1 cellular context compared by ENCODE assay signal in the genomic region with DNA sequence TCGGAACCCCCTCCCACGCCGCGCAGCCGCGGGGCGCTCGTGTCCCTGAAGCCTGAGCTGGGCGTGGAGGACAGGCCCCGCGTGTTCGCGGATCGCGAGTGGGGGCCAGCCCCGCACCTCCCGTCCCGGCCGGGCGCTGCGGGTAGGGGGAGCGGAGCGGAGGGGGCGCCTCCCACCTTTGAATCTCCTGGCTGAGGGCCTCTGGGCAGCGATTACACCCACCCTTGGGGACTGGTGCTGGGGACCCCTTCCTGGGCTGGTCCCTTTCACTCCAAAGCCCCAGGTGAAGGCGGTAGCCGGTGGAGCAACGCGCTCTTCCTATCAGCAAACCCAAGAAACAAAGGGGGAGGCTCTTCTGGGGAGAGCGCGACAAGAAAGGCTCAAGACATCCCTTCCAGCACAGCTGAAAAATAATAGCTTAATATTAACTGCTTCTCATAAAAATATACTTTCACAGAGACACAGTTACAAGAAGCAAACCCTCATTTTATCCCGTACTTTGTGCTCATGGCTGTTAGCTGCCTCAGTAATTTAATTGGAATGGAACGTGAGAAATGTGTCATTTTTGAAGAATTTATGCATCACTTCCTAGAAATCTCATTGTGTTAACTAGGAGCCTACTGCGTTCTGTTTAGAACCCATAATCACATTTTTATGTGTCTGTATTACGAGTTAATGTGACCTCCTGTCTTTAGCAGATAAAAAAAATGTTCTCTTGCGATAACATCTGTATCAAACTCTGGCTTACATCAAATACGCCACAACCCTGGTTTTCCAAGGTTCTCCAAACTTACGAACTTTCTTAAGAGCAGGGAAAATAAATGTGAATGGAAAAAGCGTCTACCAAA.
TF ChIP-seq lines count a peak whose summit lies in the region.

No MANE protein-coding gene starts in this region.

TF ChIP-seq in SK-N-SH, 30 proteins besides CTCF, POLR2A, EP300 and RAD21 (continued from another document):
- no peak for TF ChIP-seq TEAD4 (IDR thresholded peaks at IDR 0.05; ENCODE audit: borderline replicate concordance, insufficient read depth)
- TF ChIP-seq RFX5 (IDR thresholded peaks at IDR 0.05; ENCODE audit: low read length) = no peak
- no peak for TF ChIP-seq NFIC (IDR thresholded peaks at IDR 0.05; ENCODE audit: borderline replicate concordance)
- no peak for TF ChIP-seq ELF1 (IDR thresholded peaks at IDR 0.05)
- TF ChIP-seq GATA2 (CRISPR knock-in tag; IDR thresholded peaks at IDR 0.05) = peak; percentile 45; the same call in 1 of the 2 replicates
- TF ChIP-seq FOSL2 (IDR thresholded peaks at IDR 0.05; ENCODE audit: borderline replicate concordance, low read depth) = peak; percentile 31; the same call in 1 of the 2 replicates
- no peak for TF ChIP-seq SIN3A (IDR thresholded peaks at IDR 0.05; ENCODE audit: borderline replicate concordance, low read depth, low read length)
- TF ChIP-seq POLR2AphosphoS5 (IDR thresholded peaks at IDR 0.05; ENCODE audit: low read depth, low read length) = no peak
- no peak for TF ChIP-seq MEF2A (IDR thresholded peaks at IDR 0.05; ENCODE audit: borderline replicate concordance, low read depth)
- no peak for TF ChIP-seq YY1 (IDR thresholded peaks at IDR 0.05; ENCODE audit: low read depth)
- TF ChIP-seq RXRA (IDR thresholded peaks at IDR 0.05; ENCODE audit: borderline replicate concordance, low read depth) = no peak
- TF ChIP-seq, protein P1, sequence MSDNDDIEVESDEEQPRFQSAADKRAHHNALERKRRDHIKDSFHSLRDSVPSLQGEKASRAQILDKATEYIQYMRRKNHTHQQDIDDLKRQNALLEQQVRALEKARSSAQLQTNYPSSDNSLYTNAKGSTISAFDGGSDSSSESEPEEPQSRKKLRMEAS (IDR thresholded peaks at IDR 0.05; ENCODE audit: low read depth) = no peak
- peak; percentile 74 for TF ChIP-seq TCF12 (IDR thresholded peaks at IDR 0.05)
- no peak for TF ChIP-seq EZH2phosphoT487 (IDR thresholded peaks at IDR 0.05; ENCODE audit: borderline replicate concordance, low read depth)
- TF ChIP-seq JUND (IDR thresholded peaks at IDR 0.05) = no peak
- TF ChIP-seq SMC3 (IDR thresholded peaks at IDR 0.05; ENCODE audit: low read depth, low read length) = no peak
- TF ChIP-seq, protein P2, sequence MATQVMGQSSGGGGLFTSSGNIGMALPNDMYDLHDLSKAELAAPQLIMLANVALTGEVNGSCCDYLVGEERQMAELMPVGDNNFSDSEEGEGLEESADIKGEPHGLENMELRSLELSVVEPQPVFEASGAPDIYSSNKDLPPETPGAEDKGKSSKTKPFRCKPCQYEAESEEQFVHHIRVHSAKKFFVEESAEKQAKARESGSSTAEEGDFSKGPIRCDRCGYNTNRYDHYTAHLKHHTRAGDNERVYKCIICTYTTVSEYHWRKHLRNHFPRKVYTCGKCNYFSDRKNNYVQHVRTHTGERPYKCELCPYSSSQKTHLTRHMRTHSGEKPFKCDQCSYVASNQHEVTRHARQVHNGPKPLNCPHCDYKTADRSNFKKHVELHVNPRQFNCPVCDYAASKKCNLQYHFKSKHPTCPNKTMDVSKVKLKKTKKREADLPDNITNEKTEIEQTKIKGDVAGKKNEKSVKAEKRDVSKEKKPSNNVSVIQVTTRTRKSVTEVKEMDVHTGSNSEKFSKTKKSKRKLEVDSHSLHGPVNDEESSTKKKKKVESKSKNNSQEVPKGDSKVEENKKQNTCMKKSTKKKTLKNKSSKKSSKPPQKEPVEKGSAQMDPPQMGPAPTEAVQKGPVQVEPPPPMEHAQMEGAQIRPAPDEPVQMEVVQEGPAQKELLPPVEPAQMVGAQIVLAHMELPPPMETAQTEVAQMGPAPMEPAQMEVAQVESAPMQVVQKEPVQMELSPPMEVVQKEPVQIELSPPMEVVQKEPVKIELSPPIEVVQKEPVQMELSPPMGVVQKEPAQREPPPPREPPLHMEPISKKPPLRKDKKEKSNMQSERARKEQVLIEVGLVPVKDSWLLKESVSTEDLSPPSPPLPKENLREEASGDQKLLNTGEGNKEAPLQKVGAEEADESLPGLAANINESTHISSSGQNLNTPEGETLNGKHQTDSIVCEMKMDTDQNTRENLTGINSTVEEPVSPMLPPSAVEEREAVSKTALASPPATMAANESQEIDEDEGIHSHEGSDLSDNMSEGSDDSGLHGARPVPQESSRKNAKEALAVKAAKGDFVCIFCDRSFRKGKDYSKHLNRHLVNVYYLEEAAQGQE (IDR thresholded peaks at IDR 0.05; ENCODE audit: low read depth, low read length) = no peak
